In genomic region chr17:17682737-17683675, GRCh38 we compare ENCODE assay signal across 8 cellular contexts. TPM values are rescaled to one million over a fixed set of nuclear protein-coding genes. Genes with fewer than 3 reads are reported as not detected.
DNase-seq lines count a peak whose midpoint lies in the region; ATAC-seq lines count a peak whose summit lies in the region.

No MANE protein-coding gene starts in this region.

- H3K9me3 Mint-ChIP-seq in activated CD4-positive, alpha-beta memory T cell treated with anti-CD3 and anti-CD28 coated beads, Interleukin-2, amount 10 ng/mL, durations not matched to agents 7 days and 5 days = no peaks in the 10 kb centered on the region
- H3K9me3 Mint-ChIP-seq in effector memory CD8-positive, alpha-beta T cell = no peaks in the 10 kb centered on the region

- ATAC-seq in effector memory CD8-positive, alpha-beta T cell (replicated peaks) = peak; percentile 53

- H3K79me2 ChIP-seq in mesendoderm (ENCODE audit: control insufficient read depth, insufficient read depth, low read length) = no peaks in the 10 kb centered on the region

- H3K4me3 ChIP-seq in HAP-1 (peak overlapping the region; percentile 83), mesendoderm (ENCODE audit: low read length) (peak overlapping the region; percentile 37)

- H3K79me1 ChIP-seq in mesendoderm (ENCODE audit: low read length) = no peaks in the 10 kb centered on the region

- H2BK120ac ChIP-seq in mesendoderm (ENCODE audit: low read depth, low read length) = no peak overlapping the region

- H3K9me3 ChIP-seq in HAP-1 = no peaks in the 10 kb centered on the region

- no peak overlapping the region for H4K5ac ChIP-seq in mesendoderm (ENCODE audit: low read length)

- POLR2A ChIA-PET in activated CD4-positive, alpha-beta memory T cell treated with anti-CD3 and anti-CD28 coated beads, Interleukin-2, amount 10 ng/mL, durations not matched to agents 7 days and 5 days (lab: Charles Lee) = interaction anchor here (0.7 to 3.3 kb wide), 18 partner anchors 8 to 277 kb away, joined by 3 to 47 read pairs (median 4); partner anchors contain the start of gene SREBF1

- no peaks in the 10 kb centered on the region for H3K27me3 ChIP-seq in HAP-1 (ENCODE audit: low read depth)
- peaks cover 10% of the 10 kb centered on the region for H3K27me3 ChIP-seq in mesendoderm (ENCODE audit: insufficient read depth, low read length, poor library complexity)

- no CpG with 5 or more reads among the region's 57 CpGs for WGBS in mesendoderm (ENCODE audit: extremely low coverage, insufficient coverage, low lambda C conversion rate)

- H3K36me3 Mint-ChIP-seq in activated CD4-positive, alpha-beta memory T cell treated with anti-CD3 and anti-CD28 coated beads, Interleukin-2, amount 10 ng/mL, durations not matched to agents 7 days and 5 days (ENCODE audit: low read depth) = no peaks in the 10 kb centered on the region
- peaks cover 26% of the 10 kb centered on the region for H3K36me3 Mint-ChIP-seq in effector memory CD8-positive, alpha-beta T cell (ENCODE audit: insufficient read depth)

- in situ Hi-C loops in HAP-1 (cut with MboI; ENCODE audit: low sequenced_read_pairs) = no loop called here

- H3K4me1 Mint-ChIP-seq in activated CD4-positive, alpha-beta memory T cell treated with anti-CD3 and anti-CD28 coated beads, Interleukin-2, amount 10 ng/mL, durations not matched to agents 7 days and 5 days = peaks cover 27% of the 10 kb centered on the region
- H3K4me1 Mint-ChIP-seq in effector memory CD8-positive, alpha-beta T cell (ENCODE audit: low read depth in 2 of 2) = peaks cover 22 to 28% of the 10 kb centered on the region in 2 donors

- H3K4me3 Mint-ChIP-seq in activated CD4-positive, alpha-beta memory T cell treated with anti-CD3 and anti-CD28 coated beads, Interleukin-2, amount 10 ng/mL, durations not matched to agents 7 days and 5 days = peak overlapping the region; percentile 71
- peak overlapping the region; percentile 87 to 91 for H3K4me3 Mint-ChIP-seq in effector memory CD8-positive, alpha-beta T cell

- no peak overlapping the region for H2BK15ac ChIP-seq in mesendoderm (replicated peaks; ENCODE audit: low read depth)

- DNase-seq in ELR (ENCODE audit: low read depth) (peak; percentile 79), HAP-1 (ENCODE audit: low spot score in 2 of 2) (peak; percentile 61 to 89), NCI-H2171 treated with DMSO at 0.1 percent for 48 hours (lab: John Stamatoyannopoulos, UW) (peak; percentile 57), mesendoderm (peak; percentile 84), NCI-H2107 (lab: John Stamatoyannopoulos, UW) (no peak)
- peak; percentile 66 for DNase-seq in activated CD4-positive, alpha-beta memory T cell treated with anti-CD3 and anti-CD28 coated beads, Interleukin-2, amount 10 ng/mL, durations not matched to agents 7 days and 5 days
- DNase-seq in effector memory CD8-positive, alpha-beta T cell = peak; percentile 44 to 52 (median 44)
- DNase-seq in stimulated activated CD8-positive, alpha-beta memory T cell treated with anti-CD3 and anti-CD28 coated beads, Interleukin-15, amount 100 ng/mL, for 4 hours (ENCODE audit: low read depth in 2 of 2) = peak; percentile 26 to 39

- H3K9ac ChIP-seq in mesendoderm (ENCODE audit: low read length) = peak overlapping the region; percentile 82

- no peak overlapping the region for H2AK5ac ChIP-seq in mesendoderm (ENCODE audit: low read length)

- peak overlapping the region; percentile 34 for H3K27ac Mint-ChIP-seq in activated CD4-positive, alpha-beta memory T cell treated with anti-CD3 and anti-CD28 coated beads, Interleukin-2, amount 10 ng/mL, durations not matched to agents 7 days and 5 days
- peak overlapping the region; percentile 91 to 95 for H3K27ac Mint-ChIP-seq in effector memory CD8-positive, alpha-beta T cell

- peak overlapping the region; percentile 94 for H3K18ac ChIP-seq in mesendoderm (ENCODE audit: low read length)

- H4K8ac ChIP-seq in mesendoderm (ENCODE audit: low read depth, low read length) = no peak overlapping the region

- H3K4me2 ChIP-seq in mesendoderm (ENCODE audit: low read length) = peak overlapping the region; percentile 33

- peaks cover 28% of the 10 kb centered on the region for H3K4me1 ChIP-seq in HAP-1
- peaks cover 13% of the 10 kb centered on the region for H3K4me1 ChIP-seq in mesendoderm (ENCODE audit: control insufficient read depth, low read depth, low read length)

- no peak overlapping the region for H3K27ac ChIP-seq in mesendoderm (ENCODE audit: low read depth, low read length)

- peak overlapping the region; percentile 89 for H3K56ac ChIP-seq in mesendoderm (ENCODE audit: low read length)

- H3K27me3 Mint-ChIP-seq in activated CD4-positive, alpha-beta memory T cell treated with anti-CD3 and anti-CD28 coated beads, Interleukin-2, amount 10 ng/mL, durations not matched to agents 7 days and 5 days = peaks cover 7% of the 10 kb centered on the region
- no peaks in the 10 kb centered on the region for H3K27me3 Mint-ChIP-seq in effector memory CD8-positive, alpha-beta T cell

- H3K36me3 ChIP-seq in HAP-1 (replicated peaks) (peaks cover 6% of the 10 kb centered on the region), mesendoderm (ENCODE audit: control insufficient read depth, insufficient read depth, low read length) (no peaks in the 10 kb centered on the region)

- H3K23ac ChIP-seq in mesendoderm (ENCODE audit: low read length) = peak overlapping the region; percentile 35

- CTCF ChIA-PET in activated CD4-positive, alpha-beta memory T cell treated with anti-CD3 and anti-CD28 coated beads, Interleukin-2, amount 10 ng/mL, durations not matched to agents 7 days and 5 days (lab: Charles Lee) = interaction anchor here (0.6 to 2.0 kb wide), 10 partner anchors 8 to 350 kb away, joined by 3 to 7 read pairs (median 4); no protein-coding TSS in a partner anchor

- peak overlapping the region; percentile 74 for H3K4ac ChIP-seq in mesendoderm (ENCODE audit: low read depth, low read length)

- no peak overlapping the region for H2BK5ac ChIP-seq in mesendoderm (ENCODE audit: low read length)

RNA-seq across cellular contexts. Expression of gene RAI1, which starts 1.7 kb away (rescaled TPM):
- 10 to 100 TPM; 16.7 TPM for total RNA-seq in activated CD4-positive, alpha-beta memory T cell treated with anti-CD3 and anti-CD28 coated beads, Interleukin-2, amount 10 ng/mL, durations not matched to agents 7 days and 5 days
- polyA plus RNA-seq in mesendoderm (2013, experiment 1 of 2) = 0.60 TPM
- 0.69 TPM for polyA plus RNA-seq in mesendoderm (2013, experiment 2 of 2)
